8 cellular contexts compared by ENCODE assay signal in the genomic region with DNA sequence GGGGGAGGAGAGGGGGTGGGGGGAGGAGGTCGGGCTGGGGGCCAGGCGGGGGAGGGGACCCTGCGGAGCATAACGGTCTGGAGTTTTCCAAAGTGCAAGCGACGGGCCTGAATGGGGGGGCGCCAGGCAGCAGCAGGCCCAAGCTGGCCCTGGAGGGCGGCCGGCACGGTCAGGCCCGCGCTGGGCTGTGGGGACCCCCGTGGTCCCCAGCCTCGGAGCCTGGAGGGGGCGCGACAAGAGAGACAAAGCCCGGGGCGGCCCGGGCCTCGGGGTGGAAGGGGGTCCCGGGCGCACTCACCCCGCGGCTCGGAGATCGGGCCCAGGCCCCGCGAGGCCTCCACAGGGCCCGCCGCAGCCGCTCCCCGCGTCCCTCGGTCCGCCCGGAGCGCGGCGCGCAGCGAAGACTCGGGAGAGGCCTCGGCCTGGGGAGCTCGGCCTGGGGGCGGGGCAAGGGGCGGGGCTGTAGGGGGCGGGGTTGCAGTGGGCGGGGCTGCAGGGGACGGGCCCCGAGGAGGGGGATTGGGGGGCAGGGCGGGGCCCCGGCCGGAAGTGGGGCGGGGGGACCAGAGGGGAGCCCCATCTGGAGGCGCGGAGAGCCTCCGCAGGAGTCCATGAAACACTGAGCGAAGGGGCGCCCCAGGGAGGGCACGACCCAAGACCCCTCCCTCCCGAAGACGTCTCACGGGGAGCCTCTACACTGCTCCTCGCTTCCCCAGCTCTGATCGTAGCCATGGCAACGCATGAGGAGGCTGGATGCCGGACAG. TPM values are rescaled to one million over a fixed set of nuclear protein-coding genes. Genes with fewer than 3 reads are reported as not detected.
DNase-seq lines count a peak whose midpoint lies in the region; ATAC-seq and TF ChIP-seq lines count a peak whose summit lies in the region.

No MANE protein-coding gene starts in this region.

- ATAC-seq in activated naive CD4-positive, alpha-beta T cell treated with anti-CD3 and anti-CD28 coated beads, Interleukin-2, amount 50 U/mL, for 72 hours: peak; percentile 74 to 85
- ATAC-seq in HG02981 (IDR thresholded peaks at IDR 0.05; ENCODE audit: unreplicated experiment): no peak

- in situ Hi-C loops in GM13977 (cut with MboI; ENCODE audit: low pct_unique_long_range_greater_than_20kb, low sequenced_read_pairs, unreplicated experiment): no loop called here

- POLR2A ChIA-PET in PC-9 (lab: Charles Lee; ENCODE audit: unreplicated experiment): interaction anchor here (0.5 kb wide), 1 partner anchor 14 kb away, joined by 3 read pairs; no protein-coding TSS in a partner anchor

- H3K4me1 ChIP-seq in PC-9 (replicated peaks; ENCODE audit: insufficient read depth) (peaks cover 4% of the 10 kb centered on the region), thyroid gland (peaks cover 17 to 29% of the 10 kb centered on the region in 2 donors)

- H3K27me3 Mint-ChIP-seq in glutamatergic neuron (ENCODE audit: unreplicated experiment) (peaks cover 44% of the 10 kb centered on the region), osteocyte (ENCODE audit: unreplicated experiment) (no peaks in the 10 kb centered on the region)

- H3K4me3 Mint-ChIP-seq in glutamatergic neuron (ENCODE audit: unreplicated experiment): peak overlapping the region; percentile 85
- H3K4me3 Mint-ChIP-seq in osteocyte (ENCODE audit: unreplicated experiment): peak overlapping the region; percentile 83

- no peak overlapping the region for H2AFZ ChIP-seq in PC-9

- H3K36me3 ChIP-seq in PC-9 (ENCODE audit: low read depth) (no peaks in the 10 kb centered on the region), thyroid gland (no peaks in the 10 kb centered on the region)

- H3K27me3 ChIP-seq in PC-9 (ENCODE audit: insufficient read depth, low read depth) (no peaks in the 10 kb centered on the region), thyroid gland (no peaks in the 10 kb centered on the region)

- peaks cover 5% of the 10 kb centered on the region; the same call in 1 of the 2 replicates for H3F3A ChIP-seq in PC-9 (ENCODE audit: insufficient read depth, low read depth)

- no peaks in the 10 kb centered on the region for H3K36me3 Mint-ChIP-seq in activated naive CD4-positive, alpha-beta T cell treated with anti-CD3 and anti-CD28 coated beads, Interleukin-2, amount 50 U/mL, for 72 hours
- H3K36me3 Mint-ChIP-seq in glutamatergic neuron (ENCODE audit: unreplicated experiment) (no peaks in the 10 kb centered on the region), osteocyte (ENCODE audit: unreplicated experiment) (no peaks in the 10 kb centered on the region)

- no peaks in the 10 kb centered on the region for H3K9me2 ChIP-seq in PC-9 (ENCODE audit: insufficient read depth)

- no peak overlapping the region for H3K27ac ChIP-seq in PC-9
- H3K27ac ChIP-seq in thyroid gland: peak overlapping the region; percentile 70 to 81 (median 81)

- H4K20me1 ChIP-seq in PC-9 (ENCODE audit: insufficient read depth): no peaks in the 10 kb centered on the region; the same call in 1 of the 2 replicates

- peak; percentile 75 for DNase-seq in 8988T
- DNase-seq in GM13977 (ENCODE audit: low spot score): peak; percentile 97
- peak in 1 of 2 experiments; percentile 50 for DNase-seq in PC-9
- peak in 1 of 2 donors; percentile 58 for DNase-seq in activated naive CD4-positive, alpha-beta T cell treated with anti-CD3 and anti-CD28 coated beads, Interleukin-2, amount 50 U/mL, for 72 hours (ENCODE audit: low spot score in 2 of 2)
- peak; percentile 81 for DNase-seq in glutamatergic neuron
- peak; percentile 91 for DNase-seq in osteocyte (ENCODE audit: extremely low spot score, unreplicated experiment)
- peak; percentile 70 to 75 for DNase-seq in thyroid gland

- H3K9me3 Mint-ChIP-seq in activated naive CD4-positive, alpha-beta T cell treated with anti-CD3 and anti-CD28 coated beads, Interleukin-2, amount 50 U/mL, for 72 hours: no peaks in the 10 kb centered on the region
- peaks cover 35% of the 10 kb centered on the region for H3K9me3 Mint-ChIP-seq in glutamatergic neuron (ENCODE audit: unreplicated experiment)
- no peaks in the 10 kb centered on the region for H3K9me3 Mint-ChIP-seq in osteocyte (ENCODE audit: unreplicated experiment)

- H3K79me2 ChIP-seq in PC-9 (ENCODE audit: low read depth): peaks cover 5% of the 10 kb centered on the region; the same call in 1 of the 2 replicates

- CTCF ChIA-PET in PC-9 (lab: Charles Lee): interaction anchor here (0.6 to 0.7 kb wide), 2 partner anchors 13 to 25 kb away, joined by 4 read pairs; no protein-coding TSS in a partner anchor

- H3K4me2 ChIP-seq in PC-9: peak overlapping the region; percentile 67

- BruUV-seq in PC-9 (replicated peaks; lab: Mats Ljungman, UMichigan): no TSS peak

- intact Hi-C loops in PC-9 (cut with micrococcal nuclease; ENCODE audit: unreplicated experiment) (no loop called here), thyroid gland (cut with DNase I) (no loop called here)

- H3K4me1 Mint-ChIP-seq in glutamatergic neuron (ENCODE audit: low read depth, unreplicated experiment) (peaks cover 42% of the 10 kb centered on the region), osteocyte (ENCODE audit: unreplicated experiment) (peaks cover 21% of the 10 kb centered on the region)

- H3K9me3 ChIP-seq in PC-9 (ENCODE audit: insufficient read depth, low read depth) (no peaks in the 10 kb centered on the region), thyroid gland (no peaks in the 10 kb centered on the region)

- no peak for TF ChIP-seq CTCF in GM13977 (IDR thresholded peaks at IDR 0.05; ENCODE audit: extremely low read depth, insufficient read depth, missing control alignments)
- no peak for TF ChIP-seq CTCF in PC-9 (conservative IDR thresholded peaks at IDR 0.05)
- no peak for TF ChIP-seq CTCF in glutamatergic neuron (IDR thresholded peaks at IDR 0.05; ENCODE audit: partially characterized antibody, unreplicated experiment)
- TF ChIP-seq CTCF in osteocyte (IDR thresholded peaks at IDR 0.05): no peak
- TF ChIP-seq CTCF in thyroid gland (IDR thresholded peaks at IDR 0.05): no peak

- peak overlapping the region; percentile 58; the same call in 1 of the 2 replicates for H3K4me3 ChIP-seq in PC-9
- H3K4me3 ChIP-seq in thyroid gland (replicated peaks in 1 of 3): peak overlapping the region; percentile 49 to 85 (median 52)

- peak in 1 of 2 donors; percentile 76 for TF ChIP-seq POLR2A in thyroid gland (IDR thresholded peaks at IDR 0.05)

- no peak overlapping the region for H3K27ac Mint-ChIP-seq in activated naive CD4-positive, alpha-beta T cell treated with anti-CD3 and anti-CD28 coated beads, Interleukin-2, amount 50 U/mL, for 72 hours
- H3K27ac Mint-ChIP-seq in glutamatergic neuron (ENCODE audit: unreplicated experiment) (peak overlapping the region; percentile 94), osteocyte (ENCODE audit: unreplicated experiment) (peak overlapping the region; percentile 23)

- 0% methylated on average over 5 to 10 of the region's 67 CpGs for WGBS in thyroid gland, 2 donors

RNA-seq across cellular contexts. Expression of gene PTPRS, which starts 47.6 kb away (rescaled TPM):
- total RNA-seq in PC-9 (2021) (131 and 183 TPM in 2 replicates), glutamatergic neuron (ENCODE audit: unreplicated experiment) (1,064 TPM), osteocyte (182 and 185 TPM in 2 replicates), thyroid gland (100 to 1,000 TPM; 182 to 387 (median 289) TPM)
- 1 to 10 TPM; 2.3 TPM for total RNA-seq in activated naive CD4-positive, alpha-beta T cell treated with anti-CD3 and anti-CD28 coated beads, Interleukin-2, amount 50 U/mL, for 72 hours

Comparison
In these comparisons a context has a peak if more than half of its experiments do, and no peak if none do; other contexts are left out.
1. H3K27ac Mint-ChIP-seq: peak in glutamatergic neuron (single experiment) and osteocyte (single experiment); none in activated naive CD4-positive, alpha-beta T cell treated with anti-CD3 and anti-CD28 coated beads, Interleukin-2, amount 50 U/mL, for 72 hours (0 of 2).
2. RNA of gene PTPRS, which starts 47.6 kb away (total RNA-seq): 1,064 TPM in glutamatergic neuron (single experiment), 182 to 387 TPM in thyroid gland, 182 to 185 TPM in osteocyte and 131 to 183 TPM in PC-9; 2.3 TPM in activated naive CD4-positive, alpha-beta T cell treated with anti-CD3 and anti-CD28 coated beads, Interleukin-2, amount 50 U/mL, for 72 hours; every median in the first group is over 10 times any median in the second.